In genomic region chr10:124530816-124531215, GRCh38 we compare ENCODE assay signal across 6 cellular contexts.
"Had no signal": no experiment of that assay in that cellular context is flagged by ENCODE, and none has a peak within 500 bp of the region (broad histone marks: within the 10 kb centered on the region; RNA-seq: fewer than 3 reads in every experiment).

No MANE protein-coding gene starts in this region.

- H2AFZ ChIP-seq: parathyroid adenoma had no signal

- H3K27ac ChIP-seq: ascending aorta, left lung, parathyroid adenoma, spleen had no signal

- H3K9me3 ChIP-seq: ascending aorta, left lung, spleen had no signal

- H3K4me3 ChIP-seq: ascending aorta, left lung, spleen had no signal

- H3K9ac ChIP-seq: parathyroid adenoma had no signal

- DNase-seq: cortex of kidney had no signal

- FAIRE-seq: endometrium had no signal

- H3K4me1 ChIP-seq: ascending aorta, parathyroid adenoma had no signal

- H3K27me3 ChIP-seq: ascending aorta, left lung, spleen had no signal

- H3K36me3 ChIP-seq: ascending aorta, left lung, spleen had no signal
